ENCODE assay signal across 17 cellular contexts in genomic region chr2:226677080-226677479, GRCh38.
DNase-seq lines count a peak whose midpoint lies in the region; ATAC-seq, FAIRE-seq and TF ChIP-seq lines count a peak whose summit lies in the region.
"Had no signal": no experiment of that assay in that cellular context is flagged by ENCODE, and none has a peak within 500 bp of the region (broad histone marks: within the 10 kb centered on the region; RNA-seq: fewer than 3 reads in every experiment).

No MANE protein-coding gene starts in this region.

- 75 to 78% methylated on average over 4 of the region's 4 CpGs for WGBS in tibial nerve, 2 donors

- no peak for TF ChIP-seq EP300 in tibial nerve (IDR thresholded peaks at IDR 0.05)

- TF ChIP-seq RAD21 in HCT116 (IDR thresholded peaks at IDR 0.05; ENCODE audit: low read depth) = no peak

- intact Hi-C loops in HCT116 (cut with micrococcal nuclease) (no loop called here), mucosa of descending colon (cut with DNase I, micrococcal nuclease) (no loop called here)

- DNase-seq in HCT116 (ENCODE audit: low read depth, low spot score) (no peak), Peyer's patch (no peak), mucosa of descending colon (no peak), NCI-H2227 (lab: John Stamatoyannopoulos, UW; ENCODE audit: unreplicated experiment) (no peak), 8988T (no peak), GM12892 (ENCODE audit: insufficient read length) (no peak), tibial nerve (ENCODE audit: low spot score in 2 of 2) (no peak)
- DNase-seq: Calu3; CD8-positive, alpha-beta T cell; DMS79 treated with DMSO at 0.1 percent for 48 hours; GM23248; IMR-90 had no signal

- no peaks in the 10 kb centered on the region for H3K9me2 ChIP-seq in HCT116 (ENCODE audit: insufficient read depth)

- POLR2A ChIA-PET in HCT116 (lab: Charles Lee) = no interaction called here

- H3K27me3 ChIP-seq in HCT116 (ENCODE audit: insufficient read depth, low read length) (no peaks in the 10 kb centered on the region), Peyer's patch (no peaks in the 10 kb centered on the region), tibial nerve (no peaks in the 10 kb centered on the region)
- H3K27me3 ChIP-seq: BLaER1 had no signal

- peak overlapping the region; percentile 98 for H3K27ac ChIP-seq in HCT116 (ENCODE audit: low read depth, low read length)
- peak overlapping the region in 3 of 4 donors; percentile 41 to 80 (median 71) for H3K27ac ChIP-seq in Peyer's patch
- H3K27ac ChIP-seq in tibial nerve = no peak overlapping the region
- H3K27ac ChIP-seq: BLaER1, GM23248 had no signal

- H3K9me3 ChIP-seq in HCT116 (ENCODE audit: control insufficient read depth in 1 of 2, insufficient read depth in 1 of 2, low read depth in 1 of 2, low read length in 2 of 2) (no peaks in the 10 kb centered on the region), Peyer's patch (no peaks in the 10 kb centered on the region), mucosa of descending colon (no peaks in the 10 kb centered on the region), tibial nerve (no peaks in the 10 kb centered on the region)
- H3K9me3 ChIP-seq: BLaER1, HAP-1 had no signal

- no TSS peak for BruUV-seq in HCT116 (replicated peaks; lab: Mats Ljungman, UMichigan)

- CTCF ChIA-PET in HCT116 (lab: Charles Lee) = no interaction called here

- no peak overlapping the region for H3K4me3 ChIP-seq in HCT116 (replicated peaks in 1 of 2; ENCODE audit: low read depth in 1 of 2, low read length in 2 of 2)
- no peak overlapping the region for H3K4me3 ChIP-seq in Peyer's patch
- no peak overlapping the region for H3K4me3 ChIP-seq in mucosa of descending colon
- no peak overlapping the region for H3K4me3 ChIP-seq in tibial nerve
- H3K4me3 ChIP-seq: BLaER1, GM12878, GM23248, HAP-1, K562 had no signal

- TF ChIP-seq POLR2A in HCT116 (IDR thresholded peaks at IDR 0.05; ENCODE audit: borderline replicate concordance, extremely low read depth, insufficient read depth, insufficient read length) (no peak), Peyer's patch (IDR thresholded peaks at IDR 0.05) (peak in 1 of 2 donors; percentile 33), GM12892 (IDR thresholded peaks at IDR 0.05; ENCODE audit: low read depth, low read length) (no peak), tibial nerve (IDR thresholded peaks at IDR 0.05) (no peak)

- no peak overlapping the region for H3K9ac ChIP-seq in HCT116 (ENCODE audit: low read length)
- H3K9ac ChIP-seq: BLaER1, GM23248 had no signal

- no peak for FAIRE-seq in GM12892 (lab: Jason Lieb, UNC)
- FAIRE-seq: GM12878, GM19239, K562 had no signal

- H4K20me1 ChIP-seq in HCT116 (ENCODE audit: insufficient read depth) = no peaks in the 10 kb centered on the region
- H4K20me1 ChIP-seq: BLaER1 had no signal

- H2AFZ ChIP-seq in HCT116 (ENCODE audit: low read depth, low read length, poor library complexity, severe bottlenecking) = peak overlapping the region; percentile 68
- H2AFZ ChIP-seq: GM23248 had no signal

- H3K4me1 ChIP-seq in HCT116 (ENCODE audit: control insufficient read depth in 1 of 2, insufficient read depth in 2 of 2, low read length in 2 of 2) (peaks cover 48 to 58% of the 10 kb centered on the region in 2 experiments), Peyer's patch (peaks cover 0 to 27% (median 2%) of the 10 kb centered on the region in 4 donors), mucosa of descending colon (ENCODE audit: low read depth) (peaks cover 12% of the 10 kb centered on the region), tibial nerve (no peaks in the 10 kb centered on the region)
- H3K4me1 ChIP-seq: HAP-1 had no signal

- H3K79me2 ChIP-seq in HCT116 (ENCODE audit: insufficient read depth, low read length) = no peaks in the 10 kb centered on the region

- H3K36me3 ChIP-seq in HCT116 (ENCODE audit: control insufficient read depth in 1 of 2, insufficient read depth in 2 of 2, low read length in 2 of 2) (peaks cover 0 to 3% of the 10 kb centered on the region in 2 experiments; a peak in 1 of 4 replicates), Peyer's patch (no peaks in the 10 kb centered on the region), mucosa of descending colon (ENCODE audit: low read depth) (no peaks in the 10 kb centered on the region), tibial nerve (no peaks in the 10 kb centered on the region)
- H3K36me3 ChIP-seq: BLaER1, HAP-1 had no signal

- ATAC-seq in HCT116 (no peak), mucosa of descending colon (peak; percentile 20)
- ATAC-seq: CD8-positive, alpha-beta T cell; GM12878; K562 had no signal

- H3K4me2 ChIP-seq in HCT116 (ENCODE audit: low read length) = no peak overlapping the region
- H3K4me2 ChIP-seq: BLaER1 had no signal

- RAD21 ChIA-PET in HCT116 (lab: Charles Lee; ENCODE audit: low non-redundant PET in 1 of 2, low total read pairs in 2 of 2, uncharacterized antibody in 2 of 2, unreplicated experiment in 2 of 2) = no interaction called here

- TF ChIP-seq CTCF in HCT116 (IDR thresholded peaks at IDR 0.05 in 2 of 3, conservative IDR thresholded peaks at IDR 0.05 in 1 of 3; ENCODE audit: borderline replicate concordance in 1 of 3, insufficient read depth in 1 of 3, low read depth in 2 of 3, low read length in 2 of 3) = no peak
- no peak for TF ChIP-seq CTCF in Peyer's patch (IDR thresholded peaks at IDR 0.05)
- no peak for TF ChIP-seq CTCF in mucosa of descending colon (IDR thresholded peaks at IDR 0.05)
- no peak for TF ChIP-seq CTCF in tibial nerve (IDR thresholded peaks at IDR 0.05)

TF ChIP-seq in HCT116, 20 proteins besides CTCF, POLR2A, EP300 and RAD21:
- TF ChIP-seq TCF7L2 (IDR thresholded peaks at IDR 0.05; ENCODE audit: borderline replicate concordance, extremely low read depth, insufficient read depth, insufficient read length) (peak; percentile 75), ZFX (IDR thresholded peaks at IDR 0.05) (no peak)

Comparison
In these comparisons a context has a peak if more than half of its experiments do, and no peak if none do; other contexts are left out.
1. H3K27ac ChIP-seq: peak in HCT116 (single experiment) and Peyer's patch (3 of 4); none in tibial nerve (0 of 4).